31 cellular contexts compared by ENCODE assay signal in genomic region chr15:100807028-100807427, GRCh38.
"Had no signal": no experiment of that assay in that cellular context is flagged by ENCODE, and none has a peak within 500 bp of the region (broad histone marks: within the 10 kb centered on the region; RNA-seq: fewer than 3 reads in every experiment).

No MANE protein-coding gene starts in this region.

- H3K36me3 ChIP-seq: ascending aorta, cardiac muscle cell, SJSA1 had no signal

- H3K27ac ChIP-seq: ascending aorta, cardiac muscle cell, SJSA1 had no signal

- H3K27me3 Mint-ChIP-seq: activated B cell treated with CpG ODN at 0.5 μM for 24 hours; activated CD8-positive, alpha-beta T cell treated with anti-CD3 and anti-CD28 coated beads for 36 hours; activated naive CD4-positive, alpha-beta T cell treated with anti-CD3 and anti-CD28 coated beads, Interleukin-2, amount 50 U/mL, for 24 hours; central memory CD8-positive, alpha-beta T cell had no signal

- H3K4me3 ChIP-seq: ascending aorta, cardiac muscle cell, SJSA1 had no signal

- H3K4me1 Mint-ChIP-seq: activated B cell treated with CpG ODN at 0.5 μM for 24 hours; activated naive CD4-positive, alpha-beta T cell treated with anti-CD3 and anti-CD28 coated beads, Interleukin-2, amount 50 U/mL, for 24 hours; activated naive CD8-positive, alpha-beta T cell treated with anti-CD3 and anti-CD28 coated beads, Interleukin-2, amount 10 ng/mL, durations not matched to agents 7 days and 5 days; central memory CD8-positive, alpha-beta T cell had no signal

- H3K4me1 ChIP-seq: ascending aorta had no signal

- DNase-seq: activated B cell treated with CpG ODN at 0.5 μM for 24 hours; activated CD4-positive, alpha-beta T cell treated with anti-CD3 and anti-CD28 coated beads for 4 hours; activated CD4-positive, alpha-beta T cell treated with anti-CD3 and anti-CD28 coated beads, Interleukin-2, amount 50 U/mL, for 4 hours; activated CD4-positive, CD25-positive, alpha-beta regulatory T cell treated with anti-CD3 and anti-CD28 coated beads, Interleukin-2, amount 50 U/mL, for 72 hours; activated CD8-positive, alpha-beta T cell treated with anti-CD3 and anti-CD28 coated beads for 36 hours; activated gamma-delta T cell; activated naive CD4-positive, alpha-beta T cell treated with Interleukin-2 at 50 U/mL for 16 hours; activated naive CD8-positive, alpha-beta T cell treated with anti-CD3 and anti-CD28 coated beads, Interleukin-2, amount 10 ng/mL, durations not matched to agents 7 days and 5 days; activated T-cell treated with anti-CD3 and anti-CD28 coated beads, Interleukin-2, amount 50 U/mL, for 24 hours; amygdala; Kasumi-1; KG1; MM.1S; MV-4-11; NCI-H1092; NCI-H1436 treated with DMSO at 0.1 percent for 48 hours; NCI-H1694 treated with DMSO at 0.1 percent for 48 hours; NCI-H2029; NCI-H345; NCI-H526 treated with DMSO at 0.1 percent for 48 hours; NCI-H774; SHP77; SK-N-SH had no signal

- H3K36me3 Mint-ChIP-seq: activated naive CD8-positive, alpha-beta T cell treated with anti-CD3 and anti-CD28 coated beads, Interleukin-2, amount 10 ng/mL, durations not matched to agents 7 days and 5 days had no signal

- H3K27ac Mint-ChIP-seq: activated B cell treated with CpG ODN at 0.5 μM for 24 hours; activated CD8-positive, alpha-beta T cell treated with anti-CD3 and anti-CD28 coated beads for 36 hours; activated naive CD4-positive, alpha-beta T cell treated with anti-CD3 and anti-CD28 coated beads, Interleukin-2, amount 50 U/mL, for 24 hours; activated naive CD8-positive, alpha-beta T cell treated with anti-CD3 and anti-CD28 coated beads, Interleukin-2, amount 10 ng/mL, durations not matched to agents 7 days and 5 days; activated T-cell treated with anti-CD3 and anti-CD28 coated beads, Interleukin-2, amount 50 U/mL, for 24 hours; activated T-helper 2 cell treated with anti-CD3 and anti-CD28 coated beads, Interferon-gamma antibody, Interleukin-2, Interleukin-4, amounts not matched to agents 10 μg/mL and 5 μg/mL and 100 μg/mL, durations not matched to agents 14 hours and 24 hours and 36 hours; T-helper 1 cell treated with Interleukin-12 subunit alpha and Interleukin-12 subunit beta and Interleukin-4 antibody, amounts not matched to agents 30 μg/mL and 1 μg/mL, for 36 hours; T-helper 2 cell treated with Interferon-gamma antibody and Interleukin-4, amounts not matched to agents 5 μg/mL and 100 μg/mL, for 36 hours had no signal

- H3K9me3 ChIP-seq: SJSA1 had no signal

- H3K27me3 ChIP-seq: ascending aorta, cardiac muscle cell, SJSA1 had no signal

- H3K4me3 Mint-ChIP-seq: activated B cell treated with CpG ODN at 0.5 μM for 24 hours; activated CD8-positive, alpha-beta T cell treated with anti-CD3 and anti-CD28 coated beads for 36 hours; activated naive CD4-positive, alpha-beta T cell treated with anti-CD3 and anti-CD28 coated beads, Interleukin-2, amount 50 U/mL, for 24 hours; activated naive CD8-positive, alpha-beta T cell treated with anti-CD3 and anti-CD28 coated beads, Interleukin-2, amount 10 ng/mL, durations not matched to agents 7 days and 5 days; activated T-cell treated with anti-CD3 and anti-CD28 coated beads, Interleukin-2, amount 50 U/mL, for 24 hours; central memory CD8-positive, alpha-beta T cell; T-helper 1 cell treated with Interleukin-12 subunit alpha and Interleukin-12 subunit beta and Interleukin-4 antibody, amounts not matched to agents 30 μg/mL and 1 μg/mL, for 36 hours; T-helper 2 cell treated with Interferon-gamma antibody and Interleukin-4, amounts not matched to agents 5 μg/mL and 100 μg/mL, for 36 hours had no signal

- H3K9me3 Mint-ChIP-seq: central memory CD8-positive, alpha-beta T cell had no signal
